ENCODE assay signal across 29 cellular contexts in the genomic region with DNA sequence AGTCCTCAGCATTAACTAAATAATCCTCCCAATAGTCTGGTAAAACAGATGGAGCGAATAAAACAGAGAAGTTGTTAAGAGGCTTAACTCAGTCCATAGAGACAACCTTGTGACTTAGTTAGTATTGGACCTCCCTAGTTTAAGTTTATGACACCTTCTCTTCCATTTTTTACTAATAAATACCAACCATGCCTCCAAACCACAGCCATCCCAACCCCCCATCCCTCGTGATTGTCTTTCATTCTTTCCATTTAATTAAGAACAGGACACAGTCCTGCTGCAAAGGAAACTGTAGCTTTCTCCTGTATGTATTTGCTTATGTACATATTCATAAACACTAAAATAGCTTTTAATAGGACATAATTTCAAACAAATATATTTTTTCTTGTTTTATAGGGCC.
DNase-seq lines count a peak whose midpoint lies in the region; ATAC-seq, FAIRE-seq and TF ChIP-seq lines count a peak whose summit lies in the region.
"Had no signal": no experiment of that assay in that cellular context is flagged by ENCODE, and none has a peak within 500 bp of the region (broad histone marks: within the 10 kb centered on the region; RNA-seq: fewer than 3 reads in every experiment).

No MANE protein-coding gene starts in this region.

- no peaks in the 10 kb centered on the region for H3K9me2 ChIP-seq in SK-N-SH

- no peak overlapping the region for H3K4me3 ChIP-seq in SK-N-SH (ENCODE audit: low read depth in 2 of 2, low read length in 1 of 2)
- H3K4me3 ChIP-seq in smooth muscle cell = no peak overlapping the region
- H3K4me3 ChIP-seq: left lung, ovary, skin epidermis, suprapubic skin, upper lobe of right lung had no signal

- H3K36me3 ChIP-seq in SK-N-SH (replicated peaks in 1 of 2; ENCODE audit: control insufficient read depth in 1 of 2, insufficient read depth in 2 of 2, low read length in 1 of 2) (no peaks in the 10 kb centered on the region), smooth muscle cell (ENCODE audit: low read depth) (no peaks in the 10 kb centered on the region)
- H3K36me3 ChIP-seq: brain microvascular endothelial cell, left lung, ovary, suprapubic skin, upper lobe of right lung had no signal

- TF ChIP-seq CTCF in SK-N-SH (IDR thresholded peaks at IDR 0.05) = no peak
- no peak for TF ChIP-seq CTCF in smooth muscle cell (IDR thresholded peaks at IDR 0.05; ENCODE audit: borderline replicate concordance, insufficient read depth, poor library complexity, severe bottlenecking)

- H3K27ac ChIP-seq in SK-N-SH (ENCODE audit: low read depth in 2 of 2, low read length in 1 of 2) = peak overlapping the region in 1 of 2 experiments; percentile 60; a peak in 1 of 4 replicates
- H3K27ac ChIP-seq in smooth muscle cell (ENCODE audit: low read depth) = no peak overlapping the region
- H3K27ac ChIP-seq: brain microvascular endothelial cell, left lung, ovary, skin epidermis, suprapubic skin, upper lobe of right lung had no signal

- no peak overlapping the region for H3K9ac ChIP-seq in SK-N-SH
- H3K9ac ChIP-seq in smooth muscle cell (ENCODE audit: low read depth) = no peak overlapping the region

- no peak for ATAC-seq in HG03442 (IDR thresholded peaks at IDR 0.05; ENCODE audit: unreplicated experiment)
- ATAC-seq: activated T-cell treated with anti-CD3 and anti-CD28 coated beads, Interleukin-2, amount 50 U/mL, for 72 hours; left lung; PC-3; upper lobe of right lung had no signal

- H4K20me1 ChIP-seq in SK-N-SH (ENCODE audit: insufficient read depth) (no peaks in the 10 kb centered on the region), smooth muscle cell (ENCODE audit: low read depth) (no peaks in the 10 kb centered on the region)

- H3K79me2 ChIP-seq in SK-N-SH (ENCODE audit: insufficient read depth) (no peaks in the 10 kb centered on the region), smooth muscle cell (ENCODE audit: low read depth) (no peaks in the 10 kb centered on the region)

- H3F3A ChIP-seq in SK-N-SH (replicated peaks; ENCODE audit: insufficient read depth) (no peaks in the 10 kb centered on the region), smooth muscle cell (ENCODE audit: low read depth) (no peaks in the 10 kb centered on the region)

- CTCF ChIA-PET in SK-N-SH (lab: Yijun Ruan, JAX) = no interaction called here

- POLR2A ChIA-PET in SK-N-SH (lab: Yijun Ruan, JAX) = no interaction called here

- peaks cover 0 to 5% of the 10 kb centered on the region in 2 experiments; a peak in 1 of 4 replicates for H3K4me1 ChIP-seq in SK-N-SH (ENCODE audit: control insufficient read depth in 1 of 2, insufficient read depth in 2 of 2, low read depth in 1 of 2, low read length in 1 of 2)
- peaks cover 2% of the 10 kb centered on the region for H3K4me1 ChIP-seq in smooth muscle cell (ENCODE audit: low read depth)
- H3K4me1 ChIP-seq: left lung, suprapubic skin, upper lobe of right lung had no signal

- DNase-seq in SK-N-SH (no peak), epidermal melanocyte (ENCODE audit: insufficient read length, low spot score) (peak; percentile 25), smooth muscle cell (lab: John Stamatoyannopoulos, UW; ENCODE audit: unreplicated experiment) (no peak), GM19240 (ENCODE audit: insufficient read length, low spot score) (no peak), NCI-H2029 (lab: John Stamatoyannopoulos, UW) (no peak)
- DNase-seq: activated CD4-positive, alpha-beta memory T cell treated with anti-CD3 and anti-CD28 coated beads for 36 hours; activated CD4-positive, alpha-beta T cell treated with anti-CD3 and anti-CD28 coated beads for 1 hour; activated naive CD4-positive, alpha-beta T cell treated with Interleukin-2 at 50 U/mL for 16 hours; activated T-cell treated with anti-CD3 and anti-CD28 coated beads, Interleukin-2, amount 50 U/mL, for 72 hours; brain microvascular endothelial cell; CD4-positive, CD25-positive, alpha-beta regulatory T cell; glutamatergic neuron; left lung; NCI-H1048; NCI-H1694 treated with DMSO at 0.1 percent for 48 hours; NCI-H2171 treated with DMSO at 0.1 percent for 48 hours; NCI-H510A treated with DMSO at 0.1 percent for 48 hours; NK-92 treated with Interleukin-12 subunit alpha and Interleukin-12 subunit beta, amount 100 ng/mL, for 24 hours; ovary; PC-3; stimulated activated naive CD4-positive, alpha-beta T cell treated with Interleukin-2 at 50 U/mL for 16 hours; T-helper 2 cell; upper lobe of right lung had no signal

- 37% methylated on average over 2 of the region's 2 CpGs for WGBS in SK-N-SH (ENCODE audit: low lambda C conversion rate)
- WGBS in smooth muscle cell (ENCODE audit: low lambda C conversion rate) = 5% methylated on average over 2 of the region's 2 CpGs

- no peak for TF ChIP-seq EP300 in SK-N-SH (IDR thresholded peaks at IDR 0.05; ENCODE audit: borderline replicate concordance in 1 of 2, low read depth in 1 of 2, low read length in 1 of 2)

- H3K4me2 ChIP-seq in SK-N-SH (no peak overlapping the region), smooth muscle cell (peak overlapping the region; percentile 44)

- peak; percentile 97 for FAIRE-seq in G401.6 (lab: Jason Lieb, UNC)
- FAIRE-seq: GM12892, HTR-8/SVneo had no signal

- TF ChIP-seq RAD21 in SK-N-SH (IDR thresholded peaks at IDR 0.05; ENCODE audit: low read length) = no peak

- H3K27me3 ChIP-seq in SK-N-SH (ENCODE audit: insufficient read depth) = no peaks in the 10 kb centered on the region
- H3K27me3 ChIP-seq in smooth muscle cell (ENCODE audit: low read depth) = no peaks in the 10 kb centered on the region
- H3K27me3 ChIP-seq: brain microvascular endothelial cell, left lung, ovary, suprapubic skin, upper lobe of right lung had no signal

- H2AFZ ChIP-seq in SK-N-SH (ENCODE audit: low read depth) = no peak overlapping the region
- no peak overlapping the region for H2AFZ ChIP-seq in smooth muscle cell (ENCODE audit: low read depth)

- H3K9me3 ChIP-seq in SK-N-SH = no peaks in the 10 kb centered on the region
- no peaks in the 10 kb centered on the region for H3K9me3 ChIP-seq in smooth muscle cell (replicated peaks; ENCODE audit: low read depth)
- H3K9me3 ChIP-seq: left lung, ovary, suprapubic skin, upper lobe of right lung had no signal

TF ChIP-seq in SK-N-SH, 30 proteins besides CTCF, POLR2A, EP300 and RAD21:
- TF ChIP-seq TCF12 (IDR thresholded peaks at IDR 0.05) (peak; percentile 53; the same call in 1 of the 2 replicates), EZH2phosphoT487 (IDR thresholded peaks at IDR 0.05; ENCODE audit: borderline replicate concordance, low read depth) (no peak)
